14 cellular contexts compared by ENCODE assay signal in genomic region chr11:14444441-14445189, GRCh38.
"Had no signal": no experiment of that assay in that cellular context is flagged by ENCODE, and none has a peak within 500 bp of the region (broad histone marks: within the 10 kb centered on the region; RNA-seq: fewer than 3 reads in every experiment).

No MANE protein-coding gene starts in this region.

- H3K9me3 Mint-ChIP-seq: activated B cell treated with CpG ODN at 0.5 μM for 24 hours, natural killer cell had no signal

- H3K36me3 Mint-ChIP-seq: natural killer cell had no signal

- H3K4me3 Mint-ChIP-seq: activated B cell treated with CpG ODN at 0.5 μM for 24 hours, natural killer cell had no signal

- DNase-seq: activated B cell treated with CpG ODN at 0.5 μM for 24 hours; activated CD4-positive, alpha-beta T cell treated with anti-CD3 and anti-CD28 coated beads, Interleukin-2, amount 50 U/mL, for 48 hours; activated gamma-delta T cell treated with Interleukin-2 at 50 U/mL for 16 hours; activated T-cell treated with anti-CD3 and anti-CD28 coated beads, Interleukin-2, amount 50 U/mL, for 48 hours; islet precursor cell; natural killer cell; stimulated activated CD4-positive, alpha-beta T cell treated with anti-CD3 and anti-CD28 coated beads, Interleukin-15, amount 100 ng/mL, for 24 hours; stimulated activated CD4-positive, alpha-beta T cell treated with anti-CD3 and anti-CD28 coated beads, Interleukin-4, amount 100 ng/mL, for 24 hours; stimulated activated naive CD4-positive, alpha-beta T cell treated with Interleukin-2 at 50 U/mL for 16 hours; upper lobe of right lung had no signal

- FAIRE-seq: colon, endometrium, TTC549 had no signal

- H3K27ac Mint-ChIP-seq: activated B cell treated with CpG ODN at 0.5 μM for 24 hours, natural killer cell had no signal

- H3K27me3 Mint-ChIP-seq: activated B cell treated with CpG ODN at 0.5 μM for 24 hours had no signal

- ATAC-seq: esophagus mucosa, natural killer cell, upper lobe of right lung had no signal
